1 cellular context compared by ENCODE assay signal in genomic region chr1:43522776-43523480, GRCh38.
TF ChIP-seq lines count a peak whose summit lies in the region.

No MANE protein-coding gene starts in this region.

TF ChIP-seq in HEK293, 187 proteins besides CTCF, POLR2A, EP300 and RAD21 (continued from another document):
- TF ChIP-seq SP3 (tag by site-specific recombination; IDR thresholded peaks at IDR 0.05) (peak; percentile 22; the same call in 1 of the 2 replicates), ATF2 (tag by site-specific recombination; IDR thresholded peaks at IDR 0.05; ENCODE audit: low read depth) (no peak), ZBTB7A (tag by site-specific recombination; IDR thresholded peaks at IDR 0.05; ENCODE audit: low read depth) (no peak), ZNF549 (tag by site-specific recombination; IDR thresholded peaks at IDR 0.05) (no peak)
